In genomic region chr10:110824660-110825059, GRCh38 we compare ENCODE assay signal across 17 cellular contexts. TPM values are rescaled to one million over a fixed set of nuclear protein-coding genes. Genes with fewer than 3 reads are reported as not detected.
DNase-seq lines count a peak whose midpoint lies in the region; ATAC-seq and TF ChIP-seq lines count a peak whose summit lies in the region.
"Had no signal": no experiment of that assay in that cellular context is flagged by ENCODE, and none has a peak within 500 bp of the region (broad histone marks: within the 10 kb centered on the region; RNA-seq: fewer than 3 reads in every experiment).

No MANE protein-coding gene starts in this region.

- no peak overlapping the region for H3K14ac ChIP-seq in trophoblast cell (ENCODE audit: low read length)

- H3K4me2 ChIP-seq in hepatocyte (no peak overlapping the region), trophoblast cell (ENCODE audit: low read length) (no peak overlapping the region)

- intact Hi-C loops in cardiac septum (cut with DNase I) = loop anchor here (5.0 kb wide), 1 partner anchor 48 kb away; the partner anchor contains the start of gene PDCD4
- intact Hi-C loops in transverse colon (cut with DNase I; ENCODE audit: low total_unique reads) = loop anchor here (10.0 kb wide), 1 partner anchor 50 kb away; the partner anchor contains the start of gene PDCD4
- intact Hi-C loops in lower leg skin (cut with DNase I; ENCODE audit: low total_unique reads) = no loop called here

- H4K20me1 ChIP-seq in hepatocyte (ENCODE audit: insufficient read depth, poor library complexity, severe bottlenecking) = no peaks in the 10 kb centered on the region

- no peak overlapping the region for H4K12ac ChIP-seq in trophoblast cell (ENCODE audit: low read depth, low read length)

- peak overlapping the region; percentile 33 for H2BK12ac ChIP-seq in trophoblast cell (ENCODE audit: low read length)

- DNase-seq in cardiac muscle cell (ENCODE audit: low read depth in 1 of 2, low spot score in 1 of 2) = no peak
- DNase-seq in cardiac septum (ENCODE audit: low spot score) = no peak
- no peak for DNase-seq in hepatocyte (ENCODE audit: low spot score)
- DNase-seq in trophoblast cell = no peak
- no peak for DNase-seq in transverse colon
- DNase-seq in lower leg skin (ENCODE audit: low spot score in 2 of 2) = no peak
- DNase-seq in NCI-H524 treated with DMSO at 0.1 percent for 48 hours (lab: John Stamatoyannopoulos, UW) = no peak
- DNase-seq: activated CD4-positive, alpha-beta T cell treated with anti-CD3 and anti-CD28 coated beads, Interleukin-2, amount 10 ng/mL, durations not matched to agents 7 days and 5 days; activated CD8-positive, alpha-beta memory T cell treated with anti-CD3 and anti-CD28 coated beads, Interleukin-2, amount 50 U/mL, for 4 hours; DND-41; NCI-H187 treated with DMSO at 0.1 percent for 48 hours; SJCRH30; stimulated activated naive CD4-positive, alpha-beta T cell treated with Interleukin-2 at 50 U/mL for 16 hours had no signal

- TF ChIP-seq POLR2A in transverse colon (IDR thresholded peaks at IDR 0.05) = no peak
- no peak for TF ChIP-seq POLR2A in lower leg skin (IDR thresholded peaks at IDR 0.05)

- no peaks in the 10 kb centered on the region for H3K9me3 ChIP-seq in cardiac muscle cell (ENCODE audit: low read depth)
- no peaks in the 10 kb centered on the region for H3K9me3 ChIP-seq in hepatocyte (ENCODE audit: low read depth)
- no peaks in the 10 kb centered on the region for H3K9me3 ChIP-seq in trophoblast cell (ENCODE audit: insufficient read depth, low read depth, low read length)
- no peaks in the 10 kb centered on the region for H3K9me3 ChIP-seq in transverse colon
- H3K9me3 ChIP-seq: neutrophil, SJCRH30 had no signal

- H3K4ac ChIP-seq in trophoblast cell (ENCODE audit: low read depth, low read length) = no peak overlapping the region

- TF ChIP-seq EP300 in transverse colon (IDR thresholded peaks at IDR 0.05; ENCODE audit: low read depth) = no peak

- H3K36me3 ChIP-seq in cardiac muscle cell (no peaks in the 10 kb centered on the region), hepatocyte (replicated peaks; ENCODE audit: insufficient read depth, low read depth) (no peaks in the 10 kb centered on the region), trophoblast cell (ENCODE audit: control insufficient read depth in 1 of 2, insufficient read depth in 2 of 2, low read length in 2 of 2) (no peaks in the 10 kb centered on the region), transverse colon (no peaks in the 10 kb centered on the region)
- H3K36me3 ChIP-seq: neutrophil had no signal

- H2BK5ac ChIP-seq in trophoblast cell (ENCODE audit: low read depth, low read length, poor library complexity) = no peak overlapping the region

- H3K9ac ChIP-seq in trophoblast cell (ENCODE audit: low read length) = no peak overlapping the region

- peaks cover 12% of the 10 kb centered on the region for H3K79me1 ChIP-seq in trophoblast cell (ENCODE audit: low read length)

- no peaks in the 10 kb centered on the region for H3K79me2 ChIP-seq in hepatocyte
- no peaks in the 10 kb centered on the region for H3K79me2 ChIP-seq in trophoblast cell (ENCODE audit: control insufficient read depth, insufficient read depth, low read length, poor library complexity)

- 58% methylated on average over 5 of the region's 5 CpGs for WGBS in hepatocyte (ENCODE audit: low lambda C conversion rate, missing lambda C conversion rate)
- WGBS in trophoblast cell (ENCODE audit: extremely low coverage, insufficient coverage, insufficient read length) = no CpG with 5 or more reads among the region's 5 CpGs
- WGBS in transverse colon (ENCODE audit: low coverage in 1 of 2), 2 donors = 48 to 50% methylated on average over 5 of the region's 5 CpGs
- 79 to 86% methylated on average over 5 of the region's 5 CpGs for WGBS in lower leg skin, 2 donors

- H2BK120ac ChIP-seq in trophoblast cell (ENCODE audit: insufficient read depth, low read length, poor library complexity) = no peak overlapping the region

- no peak overlapping the region for H2AFZ ChIP-seq in hepatocyte
- H2AFZ ChIP-seq in trophoblast cell (ENCODE audit: insufficient read depth, low read length, poor library complexity) = no peak overlapping the region

- peak overlapping the region; percentile 4 for H4K91ac ChIP-seq in trophoblast cell (ENCODE audit: low read depth, low read length)

- H3K18ac ChIP-seq in trophoblast cell (ENCODE audit: low read length) = no peak overlapping the region

- H3K4me1 ChIP-seq in cardiac muscle cell (ENCODE audit: low read depth) = peaks cover 63% of the 10 kb centered on the region
- peaks cover 74% of the 10 kb centered on the region for H3K4me1 ChIP-seq in hepatocyte (ENCODE audit: insufficient read depth)
- peaks cover 16 to 34% of the 10 kb centered on the region in 2 experiments for H3K4me1 ChIP-seq in trophoblast cell (ENCODE audit: control insufficient read depth in 1 of 2, insufficient read depth in 2 of 2, low read length in 2 of 2)
- H3K4me1 ChIP-seq in transverse colon = peaks cover 31 to 83% (median 54%) of the 10 kb centered on the region in 4 donors
- H3K4me1 ChIP-seq: SJCRH30 had no signal

- peak overlapping the region; percentile 91 for H3K27ac ChIP-seq in cardiac muscle cell
- H3K27ac ChIP-seq in hepatocyte = peak overlapping the region; percentile 84
- peak overlapping the region; percentile 61 for H3K27ac ChIP-seq in trophoblast cell (ENCODE audit: low read depth, low read length)
- H3K27ac ChIP-seq in transverse colon = peak overlapping the region; percentile 80 to 87 (median 83)
- H3K27ac ChIP-seq: neutrophil, SJCRH30 had no signal

- no peak for ATAC-seq in esophagus mucosa
- ATAC-seq: HCT116, sciatic nerve had no signal

- no peak overlapping the region for H2AK5ac ChIP-seq in trophoblast cell (ENCODE audit: low read length)

- in situ Hi-C loops in transverse colon (cut with MboI; ENCODE audit: low pct_ligation_motif_present in 1 of 4, low pct_unique_long_range_greater_than_20kb in 1 of 4, low sequenced_read_pairs in 3 of 4) = no loop called here

- H4K8ac ChIP-seq in trophoblast cell (ENCODE audit: low read depth, low read length) = peak overlapping the region; percentile 2

- no peak overlapping the region for H3K4me3 ChIP-seq in cardiac muscle cell
- H3K4me3 ChIP-seq in hepatocyte = no peak overlapping the region
- no peak overlapping the region for H3K4me3 ChIP-seq in trophoblast cell (ENCODE audit: low read depth, low read length)
- no peak overlapping the region for H3K4me3 ChIP-seq in transverse colon
- no peak overlapping the region for H3K4me3 ChIP-seq in lower leg skin (ENCODE audit: low read depth, poor library complexity, severe bottlenecking)
- H3K4me3 ChIP-seq: SJCRH30 had no signal

- no peak overlapping the region for H3K23ac ChIP-seq in trophoblast cell (ENCODE audit: low read length)

- no peaks in the 10 kb centered on the region for H3K9me2 ChIP-seq in hepatocyte (replicated peaks; ENCODE audit: insufficient read depth)

- TF ChIP-seq CTCF in cardiac muscle cell (IDR thresholded peaks at IDR 0.05; ENCODE audit: low read depth, low read length) (no peak), hepatocyte (IDR thresholded peaks at IDR 0.05; ENCODE audit: poor library complexity) (no peak), transverse colon (IDR thresholded peaks at IDR 0.05) (no peak), lower leg skin (IDR thresholded peaks at IDR 0.05) (no peak)

- H3K27me3 ChIP-seq in cardiac muscle cell = no peaks in the 10 kb centered on the region
- H3K27me3 ChIP-seq in hepatocyte = no peaks in the 10 kb centered on the region
- H3K27me3 ChIP-seq in trophoblast cell (ENCODE audit: insufficient read depth, low read length) = no peaks in the 10 kb centered on the region
- H3K27me3 ChIP-seq in transverse colon = no peaks in the 10 kb centered on the region
- H3K27me3 ChIP-seq: neutrophil, SJCRH30 had no signal

RNA-seq across cellular contexts. Expression of gene PDCD4, which starts 47.1 kb away (rescaled TPM):
- 54.0 and 84.9 TPM in 2 replicates for total RNA-seq in cardiac muscle cell
- 98.7 and 160 TPM in 2 replicates for polyA plus RNA-seq in cardiac muscle cell
- total RNA-seq in cardiac septum = 42.0 TPM
- 246 and 315 TPM in 2 replicates for total RNA-seq in hepatocyte
- polyA plus RNA-seq in hepatocyte = 791 and 862 TPM in 2 replicates
- polyA plus RNA-seq in trophoblast cell (2013) = 57.0 and 61.1 TPM in 2 replicates
- total RNA-seq in transverse colon = 100 to 1,000 TPM in 3 of 4 donors, 10 to 100 TPM in 1; 98.3 to 724 (median 511) TPM
- total RNA-seq in lower leg skin = 100 to 1,000 TPM; 230 to 445 (median 330) TPM
- total RNA-seq in esophagus mucosa = 144 TPM
